ENCODE assay signal across 29 cellular contexts in the genomic region with DNA sequence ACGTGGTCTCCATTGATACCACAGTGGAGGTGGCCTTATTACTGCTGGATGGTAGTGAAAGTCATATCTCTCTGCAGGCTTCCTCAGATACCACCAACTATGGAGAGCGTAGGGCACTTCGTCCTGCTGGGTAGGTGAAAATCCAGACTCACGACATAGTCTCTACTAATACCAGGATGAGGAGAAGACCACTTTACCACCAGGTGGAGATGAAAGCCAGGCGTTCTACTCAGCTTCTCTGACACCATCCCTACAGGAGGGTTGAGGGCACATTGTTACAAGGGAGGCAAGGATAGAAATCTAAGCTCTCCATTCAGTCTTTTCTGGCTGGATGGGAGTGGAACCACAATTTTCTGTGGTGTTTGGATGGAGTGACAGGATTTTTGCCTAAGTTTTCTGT. TPM values are rescaled to one million over a fixed set of nuclear protein-coding genes. Genes with fewer than 3 reads are reported as not detected.
"Had no signal": no experiment of that assay in that cellular context is flagged by ENCODE, and none has a peak within 500 bp of the region (broad histone marks: within the 10 kb centered on the region; RNA-seq: fewer than 3 reads in every experiment).

No MANE protein-coding gene starts in this region.

- H3K36me3 Mint-ChIP-seq: type B pancreatic cell had no signal

- H3K36me3 ChIP-seq: gastrocnemius medialis, left lung, ovary had no signal

- H3K9me3 Mint-ChIP-seq: natural killer cell, type B pancreatic cell had no signal

- ATAC-seq: esophagus mucosa; gastrocnemius medialis; left cardiac atrium; left lung; psoas muscle; right cardiac atrium; stimulated activated memory B cell treated with anti-CD40 and anti-IgM and Interleukin-4, amounts not matched to agents 10 μg/mL and 1 μg/mL and 100 μg/mL, for 72 hours; stimulated activated naive CD8-positive, alpha-beta T cell treated with anti-CD3 and anti-CD28 coated beads, Interleukin-15, Interleukin-2, amounts not matched to agents 100 U/mL and 50 U/mL, for 24 hours had no signal

- H3K4me1 ChIP-seq: gastrocnemius medialis, left lung, psoas muscle, spleen, testis, tibial artery had no signal

- H3K4me1 Mint-ChIP-seq: stimulated activated memory B cell treated with anti-CD40 and anti-IgM and Interleukin-4, amounts not matched to agents 10 μg/mL and 1 μg/mL and 100 μg/mL, for 72 hours had no signal

- H3K9me3 ChIP-seq: gastrocnemius medialis, ovary, psoas muscle, testis had no signal

- H3K4me3 ChIP-seq: dorsolateral prefrontal cortex, gastrocnemius medialis, left lung, ovary, psoas muscle, skin epidermis, spleen, testis, tibial artery had no signal

- DNase-seq: dorsolateral prefrontal cortex; effector CD4-positive, alpha-beta T cell; foreskin fibroblast; gastrocnemius medialis; left cardiac atrium; left lung; mammary epithelial cell; natural killer cell; occipital lobe; ovary; posterior cingulate gyrus; psoas muscle; right cardiac atrium; spleen; stimulated activated CD4-positive, alpha-beta T cell treated with anti-CD3 and anti-CD28 coated beads, Interleukin-4, amount 100 ng/mL, for 4 hours; stimulated activated naive CD8-positive, alpha-beta T cell treated with anti-CD3 and anti-CD28 coated beads, Interleukin-15, Interleukin-2, amounts not matched to agents 100 U/mL and 50 U/mL, for 24 hours; substantia nigra; testis; tibial artery had no signal

- H3K27me3 ChIP-seq: dorsolateral prefrontal cortex, gastrocnemius medialis, left lung, ovary, spleen, testis, tibial artery had no signal

- H3K27me3 Mint-ChIP-seq: stimulated activated memory B cell treated with anti-CD40 and anti-IgM and Interleukin-4, amounts not matched to agents 10 μg/mL and 1 μg/mL and 100 μg/mL, for 72 hours; type B pancreatic cell had no signal

- H3K4me3 Mint-ChIP-seq: natural killer cell; stimulated activated memory B cell treated with anti-CD40 and anti-IgM and Interleukin-4, amounts not matched to agents 10 μg/mL and 1 μg/mL and 100 μg/mL, for 72 hours; type B pancreatic cell had no signal

- H3K27ac ChIP-seq: dorsolateral prefrontal cortex, epithelial cell of prostate, gastrocnemius medialis, left lung, ovary, psoas muscle, skin epidermis, spleen, testis, tibial artery had no signal

- H3K27ac Mint-ChIP-seq: natural killer cell; stimulated activated memory B cell treated with anti-CD40 and anti-IgM and Interleukin-4, amounts not matched to agents 10 μg/mL and 1 μg/mL and 100 μg/mL, for 72 hours; type B pancreatic cell had no signal

RNA-seq across cellular contexts. Expression of a gene that starts 13.2 kb away (rescaled TPM):
- total RNA-seq: esophagus mucosa, glomerular endothelial cell, kidney epithelial cell, mammary epithelial cell, natural killer cell, renal cortical epithelial cell, spleen, urinary bladder had no signal
- polyA plus RNA-seq: mammary epithelial cell, neural cell, spleen had no signal
